Comparison of ENCODE assay signal across 15 cellular contexts in genomic region chr9:98329904-98330303, GRCh38.
"Had no signal": no experiment of that assay in that cellular context is flagged by ENCODE, and none has a peak within 500 bp of the region (broad histone marks: within the 10 kb centered on the region; RNA-seq: fewer than 3 reads in every experiment).

No MANE protein-coding gene starts in this region.

- H3K27me3 ChIP-seq: sigmoid colon, transverse colon had no signal

- H3K4me3 Mint-ChIP-seq: naive thymus-derived CD8-positive, alpha-beta T cell had no signal

- H3K27ac Mint-ChIP-seq: naive thymus-derived CD8-positive, alpha-beta T cell had no signal

- H3K9me3 ChIP-seq: gastrocnemius medialis, neutrophil, sigmoid colon, stomach, thoracic aorta, transverse colon had no signal

- H3K4me1 ChIP-seq: gastrocnemius medialis, sigmoid colon, stomach, transverse colon had no signal

- H3K27ac ChIP-seq: gastrocnemius medialis, neutrophil, sigmoid colon, skin epidermis, thoracic aorta, transverse colon had no signal

- H3K36me3 ChIP-seq: gastrocnemius medialis, neutrophil, sigmoid colon, stomach, thoracic aorta, transverse colon had no signal

- DNase-seq: effector memory CD4-positive, alpha-beta T cell; gastrocnemius medialis; left ventricle myocardium superior; mesendoderm; naive thymus-derived CD8-positive, alpha-beta T cell; posterior cingulate gyrus; sigmoid colon; stimulated activated CD4-positive, alpha-beta T cell treated with anti-CD3 and anti-CD28 coated beads, Interleukin-12 subunit alpha, Interleukin-12 subunit beta, amount 100 ng/mL, for 4 hours; stimulated activated naive CD4-positive, alpha-beta T cell; stomach; substantia nigra; transverse colon had no signal

- H3K4me1 Mint-ChIP-seq: naive thymus-derived CD8-positive, alpha-beta T cell had no signal

- H3K4me3 ChIP-seq: gastrocnemius medialis, sigmoid colon, skin epidermis, stomach, thoracic aorta, transverse colon had no signal

- H3K36me3 Mint-ChIP-seq: naive thymus-derived CD8-positive, alpha-beta T cell had no signal

- H3K9me3 Mint-ChIP-seq: naive thymus-derived CD8-positive, alpha-beta T cell had no signal
